ENCODE assay signal across 14 cellular contexts in genomic region chr17:15892679-15893332, GRCh38. TPM values are rescaled to one million over a fixed set of nuclear protein-coding genes. Genes with fewer than 3 reads are reported as not detected.
DNase-seq lines count a peak whose midpoint lies in the region; ATAC-seq and TF ChIP-seq lines count a peak whose summit lies in the region.
"Had no signal": no experiment of that assay in that cellular context is flagged by ENCODE, and none has a peak within 500 bp of the region (broad histone marks: within the 10 kb centered on the region; RNA-seq: fewer than 3 reads in every experiment).

No MANE protein-coding gene starts in this region.

- H3K27ac Mint-ChIP-seq in endothelial cell (ENCODE audit: unreplicated experiment) (peak overlapping the region; percentile 77), nephron progenitor cell (peak overlapping the region; percentile 63), natural killer cell (no peak overlapping the region)
- H3K27ac Mint-ChIP-seq in activated T-helper 1 cell treated with anti-CD3 and anti-CD28 coated beads, Interleukin-12 subunit alpha, Interleukin-12 subunit beta, Interleukin-2, Interleukin-4 antibody, amounts not matched to agents 30 ng/mL and 10 ng/mL and 1 ng/mL, durations not matched to agents 14 hours and 24 hours and 36 hours: no peak overlapping the region
- no peak overlapping the region for H3K27ac Mint-ChIP-seq in stimulated activated effector memory CD8-positive, alpha-beta T cell treated with anti-CD3 and anti-CD28 coated beads, Interleukin-12 subunit alpha, Interleukin-12 subunit beta, amount 100 ng/mL, for 72 hours
- H3K27ac Mint-ChIP-seq: activated naive CD8-positive, alpha-beta T cell treated with anti-CD3 and anti-CD28 coated beads, Interleukin-2, amount 50 U/mL, for 24 hours; dendritic cell treated with granulocyte-macrophage colony-stimulating factor and Interleukin-4, amounts not matched to agents 40 ng/mL and 50 ng/mL, for 4 days had no signal

- H3K4me1 Mint-ChIP-seq in endothelial cell (ENCODE audit: unreplicated experiment) (peaks cover 27% of the 10 kb centered on the region), nephron progenitor cell (peaks cover 20% of the 10 kb centered on the region), natural killer cell (peaks cover 12 to 18% of the 10 kb centered on the region in 2 donors)
- peaks cover 11% of the 10 kb centered on the region for H3K4me1 Mint-ChIP-seq in activated T-helper 1 cell treated with anti-CD3 and anti-CD28 coated beads, Interleukin-12 subunit alpha, Interleukin-12 subunit beta, Interleukin-2, Interleukin-4 antibody, amounts not matched to agents 30 ng/mL and 10 ng/mL and 1 ng/mL, durations not matched to agents 14 hours and 24 hours and 36 hours (ENCODE audit: low read depth)
- peaks cover 11% of the 10 kb centered on the region for H3K4me1 Mint-ChIP-seq in stimulated activated effector memory CD8-positive, alpha-beta T cell treated with anti-CD3 and anti-CD28 coated beads, Interleukin-12 subunit alpha, Interleukin-12 subunit beta, amount 100 ng/mL, for 72 hours

- H3K27me3 Mint-ChIP-seq in endothelial cell (ENCODE audit: unreplicated experiment): peaks cover 2% of the 10 kb centered on the region
- peaks cover 7% of the 10 kb centered on the region for H3K27me3 Mint-ChIP-seq in nephron progenitor cell (ENCODE audit: low read depth, poor library complexity)
- peaks cover 0 to 2% of the 10 kb centered on the region in 2 donors for H3K27me3 Mint-ChIP-seq in natural killer cell (ENCODE audit: low read depth in 2 of 2)
- peaks cover 18% of the 10 kb centered on the region for H3K27me3 Mint-ChIP-seq in activated T-helper 1 cell treated with anti-CD3 and anti-CD28 coated beads, Interleukin-12 subunit alpha, Interleukin-12 subunit beta, Interleukin-2, Interleukin-4 antibody, amounts not matched to agents 30 ng/mL and 10 ng/mL and 1 ng/mL, durations not matched to agents 14 hours and 24 hours and 36 hours (ENCODE audit: insufficient read depth)
- H3K27me3 Mint-ChIP-seq: activated naive CD8-positive, alpha-beta T cell treated with anti-CD3 and anti-CD28 coated beads, Interleukin-2, amount 50 U/mL, for 24 hours had no signal

- intact Hi-C loops in natural killer cell (cut with micrococcal nuclease): no loop called here
- intact Hi-C loops in activated T-helper 1 cell treated with anti-CD3 and anti-CD28 coated beads, Interleukin-12 subunit alpha, Interleukin-12 subunit beta, Interleukin-2, Interleukin-4 antibody, amounts not matched to agents 30 ng/mL and 10 ng/mL and 1 ng/mL, durations not matched to agents 14 hours and 24 hours and 36 hours (cut with micrococcal nuclease): no loop called here

- H3K36me3 Mint-ChIP-seq in endothelial cell (ENCODE audit: low read depth, unreplicated experiment) (no peaks in the 10 kb centered on the region), nephron progenitor cell (ENCODE audit: low read depth) (no peaks in the 10 kb centered on the region), natural killer cell (no peaks in the 10 kb centered on the region)
- no peaks in the 10 kb centered on the region for H3K36me3 Mint-ChIP-seq in activated T-helper 1 cell treated with anti-CD3 and anti-CD28 coated beads, Interleukin-12 subunit alpha, Interleukin-12 subunit beta, Interleukin-2, Interleukin-4 antibody, amounts not matched to agents 30 ng/mL and 10 ng/mL and 1 ng/mL, durations not matched to agents 14 hours and 24 hours and 36 hours (ENCODE audit: low read depth)
- H3K36me3 Mint-ChIP-seq in stimulated activated effector memory CD8-positive, alpha-beta T cell treated with anti-CD3 and anti-CD28 coated beads, Interleukin-12 subunit alpha, Interleukin-12 subunit beta, amount 100 ng/mL, for 72 hours: no peaks in the 10 kb centered on the region

- no peak for TF ChIP-seq CTCF in endothelial cell (IDR thresholded peaks at IDR 0.05; ENCODE audit: unreplicated experiment)
- no peak for TF ChIP-seq CTCF in nephron progenitor cell (IDR thresholded peaks at IDR 0.05)
- TF ChIP-seq CTCF in natural killer cell (IDR thresholded peaks at IDR 0.05): no peak

- ATAC-seq in natural killer cell: no peak
- no peak for ATAC-seq in stimulated activated effector memory CD8-positive, alpha-beta T cell treated with anti-CD3 and anti-CD28 coated beads, Interleukin-12 subunit alpha, Interleukin-12 subunit beta, amount 100 ng/mL, for 72 hours
- ATAC-seq: activated naive CD8-positive, alpha-beta T cell treated with anti-CD3 and anti-CD28 coated beads, Interleukin-2, amount 50 U/mL, for 24 hours had no signal

- no peak overlapping the region for H3K4me3 Mint-ChIP-seq in endothelial cell (ENCODE audit: unreplicated experiment)
- H3K4me3 Mint-ChIP-seq in nephron progenitor cell: no peak overlapping the region
- H3K4me3 Mint-ChIP-seq in natural killer cell: no peak overlapping the region
- H3K4me3 Mint-ChIP-seq in activated T-helper 1 cell treated with anti-CD3 and anti-CD28 coated beads, Interleukin-12 subunit alpha, Interleukin-12 subunit beta, Interleukin-2, Interleukin-4 antibody, amounts not matched to agents 30 ng/mL and 10 ng/mL and 1 ng/mL, durations not matched to agents 14 hours and 24 hours and 36 hours: no peak overlapping the region
- no peak overlapping the region for H3K4me3 Mint-ChIP-seq in stimulated activated effector memory CD8-positive, alpha-beta T cell treated with anti-CD3 and anti-CD28 coated beads, Interleukin-12 subunit alpha, Interleukin-12 subunit beta, amount 100 ng/mL, for 72 hours
- H3K4me3 Mint-ChIP-seq: activated naive CD8-positive, alpha-beta T cell treated with anti-CD3 and anti-CD28 coated beads, Interleukin-2, amount 50 U/mL, for 24 hours; dendritic cell treated with granulocyte-macrophage colony-stimulating factor and Interleukin-4, amounts not matched to agents 40 ng/mL and 50 ng/mL, for 4 days had no signal

- H3K9me3 Mint-ChIP-seq in endothelial cell (ENCODE audit: unreplicated experiment) (no peaks in the 10 kb centered on the region), nephron progenitor cell (peaks cover 10% of the 10 kb centered on the region), natural killer cell (no peaks in the 10 kb centered on the region)
- no peaks in the 10 kb centered on the region for H3K9me3 Mint-ChIP-seq in activated T-helper 1 cell treated with anti-CD3 and anti-CD28 coated beads, Interleukin-12 subunit alpha, Interleukin-12 subunit beta, Interleukin-2, Interleukin-4 antibody, amounts not matched to agents 30 ng/mL and 10 ng/mL and 1 ng/mL, durations not matched to agents 14 hours and 24 hours and 36 hours
- peaks cover 4% of the 10 kb centered on the region for H3K9me3 Mint-ChIP-seq in stimulated activated effector memory CD8-positive, alpha-beta T cell treated with anti-CD3 and anti-CD28 coated beads, Interleukin-12 subunit alpha, Interleukin-12 subunit beta, amount 100 ng/mL, for 72 hours
- H3K9me3 Mint-ChIP-seq: activated naive CD8-positive, alpha-beta T cell treated with anti-CD3 and anti-CD28 coated beads, Interleukin-2, amount 50 U/mL, for 24 hours had no signal

- peak; percentile 25 for DNase-seq in COLO829 (ENCODE audit: low spot score)
- peak; percentile 66 for DNase-seq in NCI-H226
- no peak for DNase-seq in endothelial cell (ENCODE audit: low spot score)
- no peak for DNase-seq in nephron progenitor cell
- DNase-seq in stimulated activated CD4-positive, alpha-beta T cell treated with anti-CD3 and anti-CD28 coated beads, Interleukin-2, amount 100 ng/mL, for 48 hours: no peak
- DNase-seq in natural killer cell: no peak
- DNase-seq in activated T-helper 1 cell treated with anti-CD3 and anti-CD28 coated beads, Interleukin-12 subunit alpha, Interleukin-12 subunit beta, Interleukin-2, Interleukin-4 antibody, amounts not matched to agents 30 ng/mL and 10 ng/mL and 1 ng/mL, durations not matched to agents 14 hours and 24 hours and 36 hours (ENCODE audit: low spot score): no peak
- DNase-seq in stimulated activated effector memory CD8-positive, alpha-beta T cell treated with anti-CD3 and anti-CD28 coated beads, Interleukin-12 subunit alpha, Interleukin-12 subunit beta, amount 100 ng/mL, for 72 hours (ENCODE audit: low spot score in 2 of 2): no peak
- DNase-seq: activated CD4-positive, alpha-beta T cell treated with anti-CD3 and anti-CD28 coated beads for 4 hours; activated naive CD8-positive, alpha-beta T cell treated with anti-CD3 and anti-CD28 coated beads, Interleukin-2, amount 50 U/mL, for 24 hours; activated T-cell treated with anti-CD3 and anti-CD28 coated beads for 4 hours; NCI-H510A; T-helper 2 cell had no signal

RNA-seq across cellular contexts. Expression of gene ADORA2B, which starts 52.1 kb away (rescaled TPM):
- total RNA-seq in endothelial cell (ENCODE audit: unreplicated experiment): 5.2 TPM
- under 1 TPM; 0.14 to 0.88 (median 0.41) TPM for total RNA-seq in natural killer cell
- 1.4 and 1.5 TPM in 2 replicates for total RNA-seq in activated T-helper 1 cell treated with anti-CD3 and anti-CD28 coated beads, Interleukin-12 subunit alpha, Interleukin-12 subunit beta, Interleukin-2, Interleukin-4 antibody, amounts not matched to agents 30 ng/mL and 10 ng/mL and 1 ng/mL, durations not matched to agents 14 hours and 24 hours and 36 hours

Comparison
In these comparisons a context has a peak if more than half of its experiments do, and no peak if none do; other contexts are left out.
1. DNase-seq: peak in COLO829 (single experiment) and NCI-H226 (single experiment); none in endothelial cell (single experiment), nephron progenitor cell (single experiment), stimulated activated CD4-positive, alpha-beta T cell treated with anti-CD3 and anti-CD28 coated beads, Interleukin-2, amount 100 ng/mL, for 48 hours (0 of 2), natural killer cell (single experiment), activated T-helper 1 cell treated with anti-CD3 and anti-CD28 coated beads, Interleukin-12 subunit alpha, Interleukin-12 subunit beta, Interleukin-2, Interleukin-4 antibody, amounts not matched to agents 30 ng/mL and 10 ng/mL and 1 ng/mL, durations not matched to agents 14 hours and 24 hours and 36 hours (single experiment) and stimulated activated effector memory CD8-positive, alpha-beta T cell treated with anti-CD3 and anti-CD28 coated beads, Interleukin-12 subunit alpha, Interleukin-12 subunit beta, amount 100 ng/mL, for 72 hours (0 of 2).
2. H3K27ac Mint-ChIP-seq: peak in endothelial cell (single experiment) and nephron progenitor cell (single experiment); none in natural killer cell (0 of 2), activated T-helper 1 cell treated with anti-CD3 and anti-CD28 coated beads, Interleukin-12 subunit alpha, Interleukin-12 subunit beta, Interleukin-2, Interleukin-4 antibody, amounts not matched to agents 30 ng/mL and 10 ng/mL and 1 ng/mL, durations not matched to agents 14 hours and 24 hours and 36 hours (single experiment) and stimulated activated effector memory CD8-positive, alpha-beta T cell treated with anti-CD3 and anti-CD28 coated beads, Interleukin-12 subunit alpha, Interleukin-12 subunit beta, amount 100 ng/mL, for 72 hours (single experiment).